In the genomic region with DNA sequence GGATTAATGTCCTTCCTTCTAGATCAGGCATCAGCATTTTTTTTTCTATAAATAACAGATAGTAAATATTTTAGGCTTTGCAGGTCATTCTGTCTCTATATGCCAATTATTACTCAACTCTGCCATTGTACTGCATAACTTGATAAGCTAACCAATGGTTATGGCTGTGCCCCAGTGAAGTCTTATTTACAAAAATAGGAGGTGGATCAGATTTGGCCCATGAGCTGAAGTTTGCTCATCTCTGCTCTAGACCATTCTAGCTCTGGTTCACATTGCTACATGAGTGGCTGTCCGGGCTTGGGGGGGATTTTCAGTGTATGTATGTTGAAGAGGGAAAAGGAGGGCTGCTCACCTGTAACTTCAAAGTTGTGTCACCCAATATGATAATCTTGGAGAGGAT, we compare ENCODE assay signal across 33 cellular contexts. TPM values are rescaled to one million over a fixed set of nuclear protein-coding genes. Genes with fewer than 3 reads are reported as not detected.
"Had no signal": no experiment of that assay in that cellular context is flagged by ENCODE, and none has a peak within 500 bp of the region (broad histone marks: within the 10 kb centered on the region; RNA-seq: fewer than 3 reads in every experiment).

No MANE protein-coding gene starts in this region.

- H3K4me3 Mint-ChIP-seq: memory B cell; mesothelial cell of epicardium; naive B cell; natural killer cell treated with Interleukin-12 subunit alpha and Interleukin-12 subunit beta and Interleukin-15 and Interleukin-18, amount 100 ng/mL, for 72 hours; stimulated activated naive B cell treated with anti-CD40 and anti-IgM and Interleukin-4, amounts not matched to agents 10 μg/mL and 1 μg/mL and 100 μg/mL, for 72 hours; stimulated activated naive CD8-positive, alpha-beta T cell treated with anti-CD3 and anti-CD28 coated beads, Interleukin-15, Interleukin-2, amounts not matched to agents 100 ng/mL and 50 ng/mL, for 24 hours had no signal

- H3K4me1 Mint-ChIP-seq: mesothelial cell of epicardium had no signal

- H3K27ac Mint-ChIP-seq: memory B cell; mesothelial cell of epicardium; natural killer cell treated with Interleukin-12 subunit alpha and Interleukin-12 subunit beta and Interleukin-15 and Interleukin-18, amount 100 ng/mL, for 72 hours; stimulated activated naive B cell treated with anti-CD40 and anti-IgM and Interleukin-4, amounts not matched to agents 10 μg/mL and 1 μg/mL and 100 μg/mL, for 72 hours; stimulated activated naive CD8-positive, alpha-beta T cell treated with anti-CD3 and anti-CD28 coated beads, Interleukin-15, Interleukin-2, amounts not matched to agents 100 ng/mL and 50 ng/mL, for 24 hours had no signal

- H3K9me3 ChIP-seq: esophagus muscularis mucosa, gastroesophageal sphincter, heart left ventricle, mucosa of descending colon, prostate gland, thyroid gland had no signal

- H3K4me3 ChIP-seq: coronary artery, esophagus muscularis mucosa, gastroesophageal sphincter, heart left ventricle, hepatocyte, lung, mucosa of descending colon, prostate gland, skin epidermis, spleen, thyroid gland had no signal

- H2AFZ ChIP-seq: hepatocyte had no signal

- H3K4me2 ChIP-seq: hepatocyte had no signal

- DNase-seq: dermis blood vessel endothelial cell; effector memory CD4-positive, alpha-beta T cell; foreskin keratinocyte; kidney glomerular epithelial cell; left colon; mucosa of descending colon; naive B cell; right cardiac atrium; spleen; stimulated activated CD4-positive, alpha-beta T cell treated with anti-CD3 and anti-CD28 coated beads, Interleukin-2, amount 100 ng/mL, for 48 hours; stimulated activated naive B cell treated with anti-CD40 and anti-IgM and Interleukin-4, amounts not matched to agents 10 μg/mL and 1 μg/mL and 100 μg/mL, for 72 hours; thyroid gland; trophoblast cell had no signal

- H3K27me3 ChIP-seq: esophagus muscularis mucosa, foreskin keratinocyte, gastroesophageal sphincter, heart left ventricle, hepatocyte, spleen, thyroid gland had no signal

- FAIRE-seq: endothelial cell of umbilical vein, islet of Langerhans had no signal

- H3K79me2 ChIP-seq: hepatocyte had no signal

- H3K4me1 ChIP-seq: foreskin keratinocyte, gastroesophageal sphincter, prostate gland had no signal

- H3K36me3 Mint-ChIP-seq: mesothelial cell of epicardium; natural killer cell treated with Interleukin-12 subunit alpha and Interleukin-12 subunit beta and Interleukin-15 and Interleukin-18, amount 100 ng/mL, for 72 hours had no signal

- H3K9me3 Mint-ChIP-seq: mesothelial cell of epicardium; natural killer cell treated with Interleukin-12 subunit alpha and Interleukin-12 subunit beta and Interleukin-15 and Interleukin-18, amount 100 ng/mL, for 72 hours; stimulated activated naive CD8-positive, alpha-beta T cell treated with anti-CD3 and anti-CD28 coated beads, Interleukin-15, Interleukin-2, amounts not matched to agents 100 ng/mL and 50 ng/mL, for 24 hours had no signal

- H3K36me3 ChIP-seq: prostate gland, spleen, thyroid gland had no signal

- H3K27ac ChIP-seq: coronary artery, esophagus muscularis mucosa, foreskin keratinocyte, gastroesophageal sphincter, heart left ventricle, hepatocyte, prostate gland, skin epidermis, spleen, thyroid gland had no signal

RNA-seq across cellular contexts. Expression of gene RAB7B, which starts 10.1 kb away (rescaled TPM):
- total RNA-seq: dermis blood vessel endothelial cell; endothelial cell of umbilical vein; epithelial cell of proximal tubule; natural killer cell treated with Interleukin-12 subunit alpha and Interleukin-12 subunit beta and Interleukin-15 and Interleukin-18, amount 100 ng/mL, for 72 hours had no signal

RNA-seq across cellular contexts. Expression of gene CTSE, which starts 30.6 kb away (rescaled TPM):
- total RNA-seq: dermis blood vessel endothelial cell; endothelial cell of umbilical vein; epithelial cell of proximal tubule; fibroblast of lung; gastroesophageal sphincter; mesothelial cell of epicardium; natural killer cell treated with Interleukin-12 subunit alpha and Interleukin-12 subunit beta and Interleukin-15 and Interleukin-18, amount 100 ng/mL, for 72 hours; osteocyte; prostate gland had no signal

RNA-seq across cellular contexts. Expression of gene SLC26A9, which starts 49.8 kb away (rescaled TPM):
- total RNA-seq: dermis blood vessel endothelial cell; epithelial cell of proximal tubule; fibroblast of lung; foreskin keratinocyte; left colon; liver; mesothelial cell of epicardium; mucosa of descending colon; natural killer cell treated with Interleukin-12 subunit alpha and Interleukin-12 subunit beta and Interleukin-15 and Interleukin-18, amount 100 ng/mL, for 72 hours; osteocyte; spleen; temporal lobe; urinary bladder had no signal

RNA-seq across cellular contexts. Expression of gene RHEX, which starts 59.9 kb away (rescaled TPM):
- total RNA-seq: dermis blood vessel endothelial cell, endothelial cell of umbilical vein, fibroblast of lung, foreskin keratinocyte, hepatocyte, mesothelial cell of epicardium, osteocyte, temporal lobe had no signal
